In the genomic region with DNA sequence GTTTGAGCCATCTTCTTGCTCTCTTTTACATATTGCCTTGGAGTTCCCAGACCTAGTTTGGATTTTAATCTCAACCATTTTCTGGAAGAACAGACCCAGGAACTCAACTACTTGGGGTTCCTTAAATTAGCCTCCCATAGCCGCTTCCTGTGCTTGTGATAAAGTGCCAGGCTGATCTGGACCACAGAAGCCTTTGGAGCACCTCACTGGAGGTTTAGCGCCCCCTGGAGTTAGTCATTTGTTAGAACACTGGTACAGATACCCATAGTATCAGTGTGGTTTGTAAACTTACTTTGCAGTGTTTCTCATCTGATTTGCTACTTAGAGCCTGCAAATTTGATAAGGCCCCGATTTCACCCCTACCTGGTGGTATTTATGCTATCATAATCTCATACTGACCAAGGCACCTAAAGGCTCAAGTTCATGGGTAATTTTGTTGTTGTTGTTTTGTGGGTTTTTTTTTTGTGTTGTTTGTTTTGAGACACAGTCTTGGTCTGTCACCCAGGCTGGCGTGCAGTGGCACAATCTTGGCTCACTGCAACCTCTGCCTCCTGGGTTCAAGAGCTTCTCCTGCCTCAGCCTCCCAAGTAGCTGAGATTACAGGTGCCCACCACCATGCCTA, we compare ENCODE assay signal across 8 cellular contexts. TPM values are rescaled to one million over a fixed set of nuclear protein-coding genes. Genes with fewer than 3 reads are reported as not detected.
DNase-seq lines count a peak whose midpoint lies in the region; TF ChIP-seq lines count a peak whose summit lies in the region.

No MANE protein-coding gene starts in this region.

- CTCF ChIA-PET in A673 (lab: Charles Lee): interaction anchor here (0.6 kb wide), 1 partner anchor 351 kb away, joined by 3 read pairs; no protein-coding TSS in a partner anchor

- H3K27ac ChIP-seq in A673 (ENCODE audit: low read depth, low read length, poor library complexity, severe bottlenecking) (no peak overlapping the region), ascending aorta (no peak overlapping the region)

- peaks cover 55% of the 10 kb centered on the region for H3K36me3 ChIP-seq in A673 (ENCODE audit: insufficient read depth, low read length, poor library complexity, severe bottlenecking)
- peaks cover 35 to 48% of the 10 kb centered on the region in 2 donors for H3K36me3 ChIP-seq in ascending aorta

- H3K4me1 ChIP-seq in A673 (ENCODE audit: insufficient read depth, low read length, poor library complexity, severe bottlenecking): peaks cover 5% of the 10 kb centered on the region
- peaks cover 0 to 9% of the 10 kb centered on the region in 2 donors for H3K4me1 ChIP-seq in ascending aorta

- intact Hi-C loops in A673 (cut with micrococcal nuclease; ENCODE audit: unreplicated experiment): loop anchor here (1.0 to 5.0 kb wide), 3 partner anchors 67 to 387 kb away; a partner anchor contains a TSS
- intact Hi-C loops in ascending aorta (cut with DNase I): loop anchor here (1.0 kb wide), 3 partner anchors 27 to 131 kb away; a partner anchor contains a TSS

- no TSS peak for BruUV-seq in A673 (replicated peaks; lab: Mats Ljungman, UMichigan)

- POLR2A ChIA-PET in A673 (lab: Charles Lee; ENCODE audit: low non-redundant PET): no interaction called here

- H3K9me3 ChIP-seq in A673 (ENCODE audit: low read depth, low read length, poor library complexity, severe bottlenecking) (no peaks in the 10 kb centered on the region), ascending aorta (no peaks in the 10 kb centered on the region)

- peak; percentile 89 for TF ChIP-seq CTCF in A673 (conservative IDR thresholded peaks at IDR 0.05; ENCODE audit: low read depth, low read length)
- TF ChIP-seq CTCF in ascending aorta (IDR thresholded peaks at IDR 0.05): peak; percentile 82 to 87 (median 86)

- DNase-seq in A673 (ENCODE audit: low spot score) (peak; percentile 89), GM19240 (ENCODE audit: insufficient read length, low spot score) (peak; percentile 72), NCI-H2081 (lab: John Stamatoyannopoulos, UW) (peak; percentile 68 to 77), T-helper 22 cell (ENCODE audit: low read depth) (peak; percentile 45), ascending aorta (ENCODE audit: low spot score in 2 of 2) (peak in 1 of 2 donors; percentile 80), hippocampal formation (lab: John Stamatoyannopoulos, UW) (peak; percentile 58 to 74), smooth muscle cell of the brain vasculature (ENCODE audit: low read depth, low spot score) (peak; percentile 58), OCI-M2 (lab: John Stamatoyannopoulos, UW; ENCODE audit: unreplicated experiment) (no peak)

- H3K27me3 ChIP-seq in A673 (replicated peaks; ENCODE audit: insufficient read depth, low read depth, low read length, poor library complexity): no peaks in the 10 kb centered on the region
- H3K27me3 ChIP-seq in ascending aorta: no peaks in the 10 kb centered on the region

- H3K4me3 ChIP-seq in A673 (ENCODE audit: low read depth, low read length, poor library complexity, severe bottlenecking): no peak overlapping the region
- no peak overlapping the region for H3K4me3 ChIP-seq in ascending aorta

RNA-seq across cellular contexts. Expression of a gene that starts 3.7 kb away (rescaled TPM):
- total RNA-seq in A673 (2021): 48.0 and 50.4 TPM in 2 replicates
- total RNA-seq in ascending aorta: 26.8 TPM

RNA-seq across cellular contexts. Expression of a gene that starts 11.7 kb away (rescaled TPM):
- total RNA-seq in A673 (2021) (3.4 and 5.7 TPM in 2 replicates), ascending aorta (58.5 TPM)

RNA-seq across cellular contexts. Expression of a gene that starts 27.0 kb away (rescaled TPM):
- total RNA-seq in A673 (2021) (145 and 176 TPM in 2 replicates), ascending aorta (47.5 TPM)
